ENCODE assay signal across 8 cellular contexts in genomic region chr2:234953116-234954031, GRCh38. TPM values are rescaled to one million over a fixed set of nuclear protein-coding genes. Genes with fewer than 3 reads are reported as not detected.
A peak's percentile ranks its signal among the peaks of the same experiment; 100 is the strongest.
DNase-seq lines count a peak whose midpoint lies in the region; ATAC-seq and TF ChIP-seq lines count a peak whose summit lies in the region.

No MANE protein-coding gene starts in this region.

- POLR2A ChIA-PET in activated CD8-positive, alpha-beta T cell treated with anti-CD3 and anti-CD28 coated beads for 36 hours (lab: Charles Lee): no interaction called here
- POLR2A ChIA-PET in activated CD8-positive, alpha-beta T cell treated with anti-CD3 and anti-CD28 coated beads, Interleukin-2, amount 10 ng/mL, durations not matched to agents 7 days and 5 days (lab: Charles Lee): no interaction called here

- H3K4me1 Mint-ChIP-seq in activated CD8-positive, alpha-beta T cell treated with anti-CD3 and anti-CD28 coated beads for 36 hours (ENCODE audit: low read depth): peaks cover 2% of the 10 kb centered on the region
- H3K4me1 Mint-ChIP-seq in activated CD8-positive, alpha-beta T cell treated with anti-CD3 and anti-CD28 coated beads, Interleukin-2, amount 10 ng/mL, durations not matched to agents 7 days and 5 days (ENCODE audit: low read depth): peaks cover 2% of the 10 kb centered on the region

- TF ChIP-seq POLR2A in lower leg skin (IDR thresholded peaks at IDR 0.05): no peak

- no peaks in the 10 kb centered on the region for H3K27me3 ChIP-seq in brain microvascular endothelial cell (replicated peaks)
- peaks cover 50% of the 10 kb centered on the region for H3K27me3 ChIP-seq in thymus (ENCODE audit: control insufficient read depth, insufficient read depth)

- peaks cover 2% of the 10 kb centered on the region for H3K4me1 ChIP-seq in thymus (ENCODE audit: control insufficient read depth, insufficient read depth, low read length)

- peak overlapping the region; percentile 54 for H3K4me3 Mint-ChIP-seq in activated CD8-positive, alpha-beta T cell treated with anti-CD3 and anti-CD28 coated beads for 36 hours
- no peak overlapping the region for H3K4me3 Mint-ChIP-seq in activated CD8-positive, alpha-beta T cell treated with anti-CD3 and anti-CD28 coated beads, Interleukin-2, amount 10 ng/mL, durations not matched to agents 7 days and 5 days

- no peak overlapping the region for H3K27ac Mint-ChIP-seq in activated CD8-positive, alpha-beta T cell treated with anti-CD3 and anti-CD28 coated beads for 36 hours
- H3K27ac Mint-ChIP-seq in activated CD8-positive, alpha-beta T cell treated with anti-CD3 and anti-CD28 coated beads, Interleukin-2, amount 10 ng/mL, durations not matched to agents 7 days and 5 days: no peak overlapping the region

- DNase-seq in activated CD8-positive, alpha-beta T cell treated with anti-CD3 and anti-CD28 coated beads for 36 hours: no peak
- DNase-seq in activated CD8-positive, alpha-beta T cell treated with anti-CD3 and anti-CD28 coated beads, Interleukin-2, amount 10 ng/mL, durations not matched to agents 7 days and 5 days: no peak
- DNase-seq in brain microvascular endothelial cell: no peak
- peak in 1 of 2 donors; percentile 78 for DNase-seq in lower leg skin (ENCODE audit: low spot score in 2 of 2)
- DNase-seq in NCI-H2081 treated with DMSO at 0.1 percent for 48 hours (lab: John Stamatoyannopoulos, UW): no peak
- no peak for DNase-seq in NCI-H1092 (lab: John Stamatoyannopoulos, UW)

- 37 to 49% methylated on average over 20 of the region's 20 CpGs for WGBS in lower leg skin, 2 donors
- WGBS in thymus: 80% methylated on average over 20 of the region's 20 CpGs

- peak overlapping the region; percentile 69 for H3K27ac ChIP-seq in brain microvascular endothelial cell
- no peak overlapping the region for H3K27ac ChIP-seq in thymus (ENCODE audit: low read depth)

- no peaks in the 10 kb centered on the region for H3K9me3 ChIP-seq in thymus (ENCODE audit: control insufficient read depth)

- TF ChIP-seq CTCF in activated CD8-positive, alpha-beta T cell treated with anti-CD3 and anti-CD28 coated beads for 36 hours (IDR thresholded peaks at IDR 0.05): no peak
- TF ChIP-seq CTCF in brain microvascular endothelial cell (IDR thresholded peaks at IDR 0.05; ENCODE audit: low read depth, low read length, missing control alignments) (no peak), lower leg skin (IDR thresholded peaks at IDR 0.05) (no peak)

- CTCF ChIA-PET in activated CD8-positive, alpha-beta T cell treated with anti-CD3 and anti-CD28 coated beads for 36 hours (lab: Charles Lee): no interaction called here
- CTCF ChIA-PET in activated CD8-positive, alpha-beta T cell treated with anti-CD3 and anti-CD28 coated beads, Interleukin-2, amount 10 ng/mL, durations not matched to agents 7 days and 5 days (lab: Charles Lee): no interaction called here

- peak overlapping the region; percentile 79 for H3K4me3 ChIP-seq in brain microvascular endothelial cell (ENCODE audit: low read depth, low read length)
- peak overlapping the region; percentile 73 for H3K4me3 ChIP-seq in lower leg skin (ENCODE audit: low read depth, poor library complexity, severe bottlenecking)
- peak overlapping the region; percentile 80 for H3K4me3 ChIP-seq in thymus (ENCODE audit: low read length)

- no peaks in the 10 kb centered on the region for H3K36me3 ChIP-seq in brain microvascular endothelial cell (replicated peaks)
- no peaks in the 10 kb centered on the region for H3K36me3 ChIP-seq in thymus (ENCODE audit: control insufficient read depth, insufficient read depth)

- H3K36me3 Mint-ChIP-seq in activated CD8-positive, alpha-beta T cell treated with anti-CD3 and anti-CD28 coated beads for 36 hours (ENCODE audit: low read depth): no peaks in the 10 kb centered on the region
- no peaks in the 10 kb centered on the region for H3K36me3 Mint-ChIP-seq in activated CD8-positive, alpha-beta T cell treated with anti-CD3 and anti-CD28 coated beads, Interleukin-2, amount 10 ng/mL, durations not matched to agents 7 days and 5 days (ENCODE audit: low read depth)

- peaks cover 49% of the 10 kb centered on the region for H3K27me3 Mint-ChIP-seq in activated CD8-positive, alpha-beta T cell treated with anti-CD3 and anti-CD28 coated beads for 36 hours
- peaks cover 56% of the 10 kb centered on the region for H3K27me3 Mint-ChIP-seq in activated CD8-positive, alpha-beta T cell treated with anti-CD3 and anti-CD28 coated beads, Interleukin-2, amount 10 ng/mL, durations not matched to agents 7 days and 5 days (ENCODE audit: low read depth)

- H3K9me3 Mint-ChIP-seq in activated CD8-positive, alpha-beta T cell treated with anti-CD3 and anti-CD28 coated beads for 36 hours: no peaks in the 10 kb centered on the region
- no peaks in the 10 kb centered on the region for H3K9me3 Mint-ChIP-seq in activated CD8-positive, alpha-beta T cell treated with anti-CD3 and anti-CD28 coated beads, Interleukin-2, amount 10 ng/mL, durations not matched to agents 7 days and 5 days (ENCODE audit: insufficient read depth)

- in situ Hi-C loops in brain microvascular endothelial cell (cut with HindIII; ENCODE audit: low pct_ligation_motif_present, low sequenced_read_pairs): no loop called here

- ATAC-seq in activated CD8-positive, alpha-beta T cell treated with anti-CD3 and anti-CD28 coated beads for 36 hours: no peak
- ATAC-seq in activated CD8-positive, alpha-beta T cell treated with anti-CD3 and anti-CD28 coated beads, Interleukin-2, amount 10 ng/mL, durations not matched to agents 7 days and 5 days: no peak
- no peak for ATAC-seq in GM21825 (IDR thresholded peaks at IDR 0.05; ENCODE audit: unreplicated experiment)

- intact Hi-C loops in activated CD8-positive, alpha-beta T cell treated with anti-CD3 and anti-CD28 coated beads for 36 hours (cut with micrococcal nuclease): no loop called here
- intact Hi-C loops in lower leg skin (cut with DNase I; ENCODE audit: low total_unique reads): loop anchor here (10.0 kb wide), 1 partner anchor 71 kb away; no protein-coding TSS in a partner anchor

RNA-seq across cellular contexts. Expression of gene SH3BP4, which starts 1.6 kb away (rescaled TPM):
- under 1 TPM; 0.14 to 0.54 TPM for total RNA-seq in activated CD8-positive, alpha-beta T cell treated with anti-CD3 and anti-CD28 coated beads for 36 hours
- not detected for total RNA-seq in activated CD8-positive, alpha-beta T cell treated with anti-CD3 and anti-CD28 coated beads, Interleukin-2, amount 10 ng/mL, durations not matched to agents 7 days and 5 days
- 10 to 100 TPM; 29.1 to 57.8 (median 42.6) TPM for total RNA-seq in lower leg skin
- 12.3 TPM for polyA plus RNA-seq in thymus

Comparison
In these comparisons a context has a peak if more than half of its experiments do, and no peak if none do; other contexts are left out.
1. RNA of gene SH3BP4, which starts 1.6 kb away (total RNA-seq): 29.1 to 57.8 TPM in lower leg skin; 0.14 to 0.54 TPM in activated CD8-positive, alpha-beta T cell treated with anti-CD3 and anti-CD28 coated beads for 36 hours and not detected in activated CD8-positive, alpha-beta T cell treated with anti-CD3 and anti-CD28 coated beads, Interleukin-2, amount 10 ng/mL, durations not matched to agents 7 days and 5 days; every median in the first group is over 10 times any median in the second.
2. Peak in every context shown above with its lines, with median percentiles within 50 percentile points of each other: H3K4me3 ChIP-seq.